Comparison of ENCODE assay signal across 22 cellular contexts in genomic region chr10:30629653-30630052, GRCh38. TPM values are rescaled to one million over a fixed set of nuclear protein-coding genes. Genes with fewer than 3 reads are reported as not detected.
DNase-seq lines count a peak whose midpoint lies in the region; ATAC-seq, FAIRE-seq and TF ChIP-seq lines count a peak whose summit lies in the region.
"Had no signal": no experiment of that assay in that cellular context is flagged by ENCODE, and none has a peak within 500 bp of the region (broad histone marks: within the 10 kb centered on the region; RNA-seq: fewer than 3 reads in every experiment).

Gene LYZL2, minus strand, starts transcription at chr10:30629753. Its CDS starts 2,838 bp downstream, at chr10:30626915.

- H2BK5ac ChIP-seq in H1 (ENCODE audit: low read depth, low read length), result no peak within 1 kb of the TSS

- H3K36me3 Mint-ChIP-seq in CD14-positive monocyte (no peaks in the 10 kb centered on the region), GM23338 (ENCODE audit: low read depth) (no peaks in the 10 kb centered on the region), osteocyte (ENCODE audit: unreplicated experiment) (no peaks in the 10 kb centered on the region)
- H3K36me3 Mint-ChIP-seq: CD4-positive, alpha-beta memory T cell; IgD-negative memory B cell had no signal

- no peaks in the 10 kb centered on the region for H3F3A ChIP-seq in GM23338 (replicated peaks; ENCODE audit: low read depth)

- no peaks in the 10 kb centered on the region for H3K23me2 ChIP-seq in H1 (ENCODE audit: low read depth, low read length)

- H2BK12ac ChIP-seq in H1 (ENCODE audit: low read depth, low read length), result no peak within 1 kb of the TSS

- no peak within 1 kb of the TSS for H3K23ac ChIP-seq in H1 (ENCODE audit: insufficient read length)

- H3K4me3 Mint-ChIP-seq in CD14-positive monocyte (no peak within 1 kb of the TSS), GM23338 (no peak within 1 kb of the TSS), osteocyte (ENCODE audit: unreplicated experiment) (no peak within 1 kb of the TSS)
- H3K4me3 Mint-ChIP-seq: CD4-positive, alpha-beta memory T cell; HFFc6; IgD-negative memory B cell had no signal

- no peak for TF ChIP-seq CTCF in CD14-positive monocyte (IDR thresholded peaks at IDR 0.05)
- no peak for TF ChIP-seq CTCF in GM23338 (conservative IDR thresholded peaks at IDR 0.05; ENCODE audit: low read depth in 2 of 2)
- TF ChIP-seq CTCF in H1 (IDR thresholded peaks at IDR 0.05; ENCODE audit: control extremely low read depth in 1 of 3, insufficient read depth in 1 of 3, low read depth in 1 of 3, low read length in 3 of 3), result no peak
- TF ChIP-seq CTCF in osteocyte (IDR thresholded peaks at IDR 0.05), result no peak

- no peak within 1 kb of the TSS for H3K18ac ChIP-seq in H1 (ENCODE audit: extremely low read depth, low read length)

- CTCF ChIA-PET in H1 (lab: Charles Lee; ENCODE audit: partially characterized antibody), result interaction anchor here (1.4 to 3.3 kb wide), 2 partner anchors 9 to 41 kb away, joined by 3 to 19 read pairs; no protein-coding TSS in a partner anchor

- 87% methylated on average over 6 of the region's 6 CpGs; no CpG with 5 or more reads in 1 of the 2 experiments for WGBS in H1 (ENCODE audit: extremely low coverage in 1 of 2, insufficient coverage in 1 of 2, insufficient read length in 1 of 2, insufficient replicate concordance in 2 of 2, low coverage in 1 of 2, low lambda C conversion rate in 2 of 2, missing lambda C conversion rate in 1 of 2), 2 experiments

- H4K20me1 ChIP-seq in GM23338 (replicated peaks; ENCODE audit: insufficient read depth), result no peaks in the 10 kb centered on the region
- no peaks in the 10 kb centered on the region for H4K20me1 ChIP-seq in H1 (replicated peaks in 1 of 2; ENCODE audit: control insufficient read depth in 1 of 2, insufficient read depth in 2 of 2, low read length in 2 of 2)

- DNase-seq in CD14-positive monocyte (ENCODE audit: low spot score) (no peak), GM23338 (ENCODE audit: low spot score) (no peak), H1 (ENCODE audit: low read depth in 1 of 2, low spot score in 2 of 2) (no peak), osteocyte (ENCODE audit: extremely low spot score, unreplicated experiment) (peak; percentile 11), NOMO-1 treated with dmso at 0.1 percent for 144 hours (lab: John Stamatoyannopoulos, UW; ENCODE audit: unreplicated experiment) (no peak), glomerular visceral epithelial cell (ENCODE audit: extremely low spot score) (no peak)
- DNase-seq in activated CD8-positive, alpha-beta memory T cell treated with anti-CD3 and anti-CD28 coated beads, Interleukin-2, amount 50 U/mL, for 4 hours, result no peak
- DNase-seq: AML-193; CD4-positive, alpha-beta memory T cell; DMS153; DMS79; GDM1; HFFc6; KBM-7 had no signal

- TF ChIP-seq EP300 in H1 (IDR thresholded peaks at IDR 0.05; ENCODE audit: borderline replicate concordance in 1 of 2, low read depth in 2 of 2, low read length in 2 of 2), result no peak

- ATAC-seq in GM23338, result no peak
- ATAC-seq: HCT116 had no signal

- no peak within 1 kb of the TSS for H4K91ac ChIP-seq in H1 (replicated peaks; ENCODE audit: insufficient read length, low read length)

- no peak within 1 kb of the TSS for H4K5ac ChIP-seq in H1 (ENCODE audit: insufficient read length, low read depth, low read length)

- no peaks in the 10 kb centered on the region for H3K79me1 ChIP-seq in H1 (ENCODE audit: low read depth, low read length)

- no peak within 1 kb of the TSS for H2BK20ac ChIP-seq in H1 (ENCODE audit: low read length)

- H3K27me3 Mint-ChIP-seq in CD14-positive monocyte (ENCODE audit: low read depth in 3 of 3) (peaks cover 7 to 9% (median 8%) of the 10 kb centered on the region in 3 donors), GM23338 (ENCODE audit: insufficient read depth, low read depth, poor library complexity) (peaks cover 13% of the 10 kb centered on the region), osteocyte (ENCODE audit: unreplicated experiment) (peaks cover 7% of the 10 kb centered on the region)

- peaks cover 0 to 7% (median 4%) of the 10 kb centered on the region in 7 donors for H3K9me3 Mint-ChIP-seq in CD14-positive monocyte
- H3K9me3 Mint-ChIP-seq in GM23338, result no peaks in the 10 kb centered on the region; the same call in 2 of the 3 replicates
- no peaks in the 10 kb centered on the region for H3K9me3 Mint-ChIP-seq in osteocyte (ENCODE audit: unreplicated experiment)
- H3K9me3 Mint-ChIP-seq: CD4-positive, alpha-beta memory T cell; HFFc6; IgD-negative memory B cell had no signal

- H3K27me3 ChIP-seq in GM23338 (ENCODE audit: insufficient read depth), result no peaks in the 10 kb centered on the region
- H3K27me3 ChIP-seq in H1 (replicated peaks in 1 of 4; ENCODE audit: control insufficient read depth in 3 of 4, extremely low read depth in 1 of 4, insufficient read depth in 3 of 4, low read length in 3 of 4), result no peaks in the 10 kb centered on the region

- no peaks in the 10 kb centered on the region for H3K9me3 ChIP-seq in H1 (ENCODE audit: insufficient read depth in 2 of 2, low read depth in 1 of 2, low read length in 1 of 2)

- no peak for FAIRE-seq in H1 (lab: Jason Lieb, UNC)
- FAIRE-seq: GM12892, H54, HTR-8/SVneo had no signal

- H3K14ac ChIP-seq in H1 (ENCODE audit: insufficient read length), result no peak within 1 kb of the TSS

- H4K8ac ChIP-seq in H1 (ENCODE audit: extremely low read depth, insufficient read depth, low read length), result no peak within 1 kb of the TSS

- H3K4me1 Mint-ChIP-seq in CD14-positive monocyte (peaks cover 12% of the 10 kb centered on the region), GM23338 (no peaks in the 10 kb centered on the region), osteocyte (ENCODE audit: unreplicated experiment) (no peaks in the 10 kb centered on the region)
- H3K4me1 Mint-ChIP-seq: CD4-positive, alpha-beta memory T cell; IgD-negative memory B cell had no signal

- H3K4me1 ChIP-seq in GM23338 (ENCODE audit: insufficient read depth), result no peaks in the 10 kb centered on the region
- no peaks in the 10 kb centered on the region for H3K4me1 ChIP-seq in H1 (replicated peaks in 1 of 4; ENCODE audit: control insufficient read depth in 3 of 4, insufficient read depth in 4 of 4, low read length in 3 of 4)

- no peak within 1 kb of the TSS for H2BK120ac ChIP-seq in H1 (replicated peaks; ENCODE audit: low read depth, low read length)

- no peak within 1 kb of the TSS for H3K56ac ChIP-seq in H1 (replicated peaks; ENCODE audit: insufficient read length, low read depth, low read length)

- no peak within 1 kb of the TSS for H2AK5ac ChIP-seq in H1 (ENCODE audit: low read depth, low read length)

- H3K79me2 ChIP-seq in GM23338 (replicated peaks; ENCODE audit: insufficient read depth) (no peaks in the 10 kb centered on the region), H1 (ENCODE audit: control insufficient read depth in 1 of 2, insufficient read depth in 2 of 2, low read length in 2 of 2) (no peaks in the 10 kb centered on the region)

- H3K4me2 ChIP-seq in GM23338, result no peak within 1 kb of the TSS
- H3K4me2 ChIP-seq in H1 (ENCODE audit: insufficient read depth in 1 of 2, low read depth in 2 of 2, low read length in 2 of 2), result no peak within 1 kb of the TSS

- peak within 1 kb of the TSS; percentile 20 to 90 (median 59) for H3K27ac Mint-ChIP-seq in CD14-positive monocyte
- H3K27ac Mint-ChIP-seq in GM23338, result no peak within 1 kb of the TSS
- H3K27ac Mint-ChIP-seq in osteocyte (ENCODE audit: unreplicated experiment), result no peak within 1 kb of the TSS
- H3K27ac Mint-ChIP-seq: CD4-positive, alpha-beta memory T cell; HFFc6; IgD-negative memory B cell had no signal

- no peaks in the 10 kb centered on the region for H3K9me2 ChIP-seq in GM23338 (ENCODE audit: insufficient read depth)

- intact Hi-C loops in CD14-positive monocyte (cut with micrococcal nuclease), result no loop called here

- H2BK15ac ChIP-seq in H1 (ENCODE audit: low read length), result no peak within 1 kb of the TSS

- TF ChIP-seq POLR2A in H1 (IDR thresholded peaks at IDR 0.05; ENCODE audit: control extremely low read depth in 1 of 2, low read depth in 2 of 2, low read length in 2 of 2), result no peak

- POLR2A ChIA-PET in H1 (lab: Charles Lee; ENCODE audit: partially characterized antibody), result no interaction called here

- H3K36me3 ChIP-seq in GM23338 (ENCODE audit: insufficient read depth), result no peaks in the 10 kb centered on the region
- H3K36me3 ChIP-seq in H1 (ENCODE audit: control insufficient read depth in 2 of 4, insufficient read depth in 4 of 4, low read length in 3 of 4), result no peaks in the 10 kb centered on the region

- H3K27ac ChIP-seq in GM23338 (ENCODE audit: low read depth) (no peak within 1 kb of the TSS), H1 (ENCODE audit: low read depth, low read length) (no peak within 1 kb of the TSS)
- H3K27ac ChIP-seq: C4-2B had no signal

- H3K4ac ChIP-seq in H1 (replicated peaks; ENCODE audit: insufficient read length, low read depth, low read length), result no peak within 1 kb of the TSS

- no peak within 1 kb of the TSS for H3K4me3 ChIP-seq in GM23338
- no peak within 1 kb of the TSS for H3K4me3 ChIP-seq in H1 (ENCODE audit: extremely low read depth in 1 of 4, insufficient read depth in 2 of 4, low read depth in 3 of 4, low read length in 4 of 4)

- H3K9ac ChIP-seq in H1 (replicated peaks in 1 of 4; ENCODE audit: extremely low read depth in 1 of 4, low read depth in 3 of 4, low read length in 3 of 4), result no peak within 1 kb of the TSS

- H2AFZ ChIP-seq in GM23338, result peak within 1 kb of the TSS; percentile 52; the same call in 1 of the 2 replicates
- 0 out of 2 replicates have a peak within 1 kb of the TSS, but pooled peaks have one; percentile 22 for H2AFZ ChIP-seq in H1 (ENCODE audit: low read length)

- no peak for TF ChIP-seq RAD21 in H1 (IDR thresholded peaks at IDR 0.05 in 1 of 2, conservative IDR thresholded peaks at IDR 0.05 in 1 of 2; ENCODE audit: low read depth in 2 of 2, low read length in 2 of 2)

TF ChIP-seq in H1, 55 proteins besides CTCF, POLR2A, EP300 and RAD21:
- TF ChIP-seq ASH2L (IDR thresholded peaks at IDR 0.05; ENCODE audit: low read length), result no peak
TF ChIP-seq in H1: peak in this region for 0.

RNA-seq across cellular contexts. Expression of gene LYZL2, which starts in this region (rescaled TPM):
- polyA plus RNA-seq in CD14-positive monocyte (not detected), GM23338 (2016; fragmentation: Nextera tagmentation; extraction: Ambion mirVana) (not detected in 2 replicates), H1 (2011; rRNA removed) (not detected in 2 replicates)
- not detected in 2 replicates for total RNA-seq in GM23338 (2014; rRNA removed; shearing (Covaris generic))
- total RNA-seq in H1 (2021; fragmentation: NEBNext Ultra II Directional; extraction: Animal tissue kit (Norgen Biotek cat#: 25700)), result not detected in 2 replicates
- polyA plus RNA-seq in H1 (2011; cell fraction: cytosol; rRNA removed), result not detected
- not detected for polyA plus RNA-seq in H1 (2011; cell fraction: nucleus; rRNA removed)
- not detected in 4 replicates for polyA plus RNA-seq in H1 (2012, experiment 1 of 2)
- not detected for polyA plus RNA-seq in H1 (2012, experiment 2 of 2)
- not detected for polyA plus RNA-seq in H1 (2013, experiment 1 of 2)
- polyA plus RNA-seq in H1 (2013, experiment 2 of 2), result not detected
- polyA minus RNA-seq in H1 (2011; rRNA and poly(A)+ RNA removed), result not detected in 2 replicates
- polyA minus RNA-seq in H1 (2011; cell fraction: cytosol; rRNA and poly(A)+ RNA removed), result not detected
- polyA minus RNA-seq in H1 (2011; cell fraction: nucleus; rRNA and poly(A)+ RNA removed), result not detected
- not detected in 2 replicates for total RNA-seq in osteocyte
- total RNA-seq: CD4-positive, alpha-beta memory T cell; Daoy; HFFc6 had no signal
- polyA plus RNA-seq: BJ; CD4-positive, alpha-beta memory T cell; IgD-negative memory B cell had no signal

Comparison
In these comparisons a context has a peak if more than half of its experiments do, and no peak if none do; other contexts are left out.
1. Peak in DNase-seq in osteocyte; RNA of the gene not detected or under 1 TPM.
2. H3K27ac Mint-ChIP-seq: peak in CD14-positive monocyte (7 of 7); none in GM23338 (single experiment) and osteocyte (single experiment).